In the genomic region with DNA sequence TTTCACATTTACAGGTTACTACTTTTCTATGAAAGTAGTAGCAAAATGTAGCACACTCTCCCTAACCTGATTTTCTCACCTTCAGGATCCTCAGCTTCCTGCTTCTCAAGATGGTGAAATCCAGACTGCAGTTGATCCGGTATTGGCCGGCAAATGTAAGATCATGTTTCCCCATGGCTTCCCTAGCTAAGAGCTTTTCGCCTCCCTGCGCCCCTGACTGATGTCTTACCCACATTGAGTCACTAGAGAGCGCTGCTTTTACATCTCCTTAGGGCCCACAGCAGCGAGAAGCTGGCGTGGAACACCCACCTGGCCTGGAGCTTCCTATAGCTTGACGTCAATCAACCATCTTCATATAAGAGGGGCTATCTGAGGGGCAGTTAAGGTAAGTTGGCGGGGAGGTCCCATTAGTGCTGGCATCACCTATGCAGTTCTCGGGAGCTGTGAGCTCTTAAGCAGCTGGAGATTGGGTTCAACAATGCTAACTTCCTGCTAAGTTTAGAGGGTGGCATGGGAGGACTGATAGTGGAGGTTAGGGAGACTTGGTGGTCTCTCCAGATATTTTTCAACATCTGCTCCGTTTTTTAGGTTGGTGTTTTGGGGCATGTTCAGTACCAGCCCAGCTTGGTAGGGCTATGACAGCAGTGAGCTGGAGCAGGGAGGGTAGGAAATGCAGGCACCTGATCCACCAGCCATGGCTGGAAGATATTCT, we compare ENCODE assay signal across 8 cellular contexts. TPM values are rescaled to one million over a fixed set of nuclear protein-coding genes. Genes with fewer than 3 reads are reported as not detected.
DNase-seq lines count a peak whose midpoint lies in the region; FAIRE-seq and TF ChIP-seq lines count a peak whose summit lies in the region.

No MANE protein-coding gene starts in this region.

- H3K27me3 ChIP-seq in Caco-2 (replicated peaks; ENCODE audit: control insufficient read depth, insufficient read depth, low read length) (no peaks in the 10 kb centered on the region), OCI-LY3 (ENCODE audit: low read depth, low read length) (no peaks in the 10 kb centered on the region)

- DNase-seq in Caco-2, result peak; percentile 41 to 47
- DNase-seq in HEK293T (ENCODE audit: extremely low spot score), result peak; percentile 81
- DNase-seq in activated naive CD8-positive, alpha-beta T cell treated with anti-CD3 and anti-CD28 coated beads for 36 hours, result peak; percentile 28
- peak; percentile 79 for DNase-seq in iPS DF 19.7 (ENCODE audit: low read depth, low spot score)
- DNase-seq in stimulated activated CD4-positive, alpha-beta T cell treated with anti-CD3 and anti-CD28 coated beads, Interleukin-4, amount 100 ng/mL, for 1 hour, result peak; percentile 42
- DNase-seq in GM19240 (ENCODE audit: insufficient read length, low spot score), result no peak
- DNase-seq in RCC 7860 (ENCODE audit: low spot score), result no peak

- no peak overlapping the region for H3K9ac ChIP-seq in OCI-LY3 (ENCODE audit: low read length)

- H3K4me1 ChIP-seq in Caco-2 (no peaks in the 10 kb centered on the region), OCI-LY3 (ENCODE audit: low read length) (peaks cover 17% of the 10 kb centered on the region)

- no peak for FAIRE-seq in RCC 7860 (lab: Jason Lieb, UNC)

- POLR2A ChIA-PET in Caco-2 (lab: Charles Lee), result no interaction called here
- POLR2A ChIA-PET in HEK293T (lab: Yijun Ruan, JAX), result interaction anchor here (0.6 to 1.7 kb wide), 2 partner anchors 11 to 1287 kb away, joined by 3 to 9 read pairs; a partner anchor contains a TSS

- H3K27ac ChIP-seq in OCI-LY3 (ENCODE audit: low read length), result no peak overlapping the region

- H3K4me2 ChIP-seq in OCI-LY3 (ENCODE audit: low read length), result peak overlapping the region; percentile 24

- H3K27me3 Mint-ChIP-seq in Caco-2 (ENCODE audit: insufficient read depth, unreplicated experiment), result no peaks in the 10 kb centered on the region
- no peaks in the 10 kb centered on the region for H3K27me3 Mint-ChIP-seq in activated naive CD8-positive, alpha-beta T cell treated with anti-CD3 and anti-CD28 coated beads for 36 hours

- no peak overlapping the region for H3K27ac Mint-ChIP-seq in Caco-2 (ENCODE audit: unreplicated experiment)
- peak overlapping the region; percentile 65 for H3K27ac Mint-ChIP-seq in activated naive CD8-positive, alpha-beta T cell treated with anti-CD3 and anti-CD28 coated beads for 36 hours

- no TSS peak for BruUV-seq in Caco-2 (replicated peaks; lab: Mats Ljungman, UMichigan)

- intact Hi-C loops in Caco-2 (cut with micrococcal nuclease; ENCODE audit: unreplicated experiment), result no loop called here

- no peaks in the 10 kb centered on the region for H4K20me1 ChIP-seq in OCI-LY3 (ENCODE audit: insufficient read depth, low read length)

- H3K4me3 Mint-ChIP-seq in Caco-2 (ENCODE audit: unreplicated experiment), result no peak overlapping the region
- H3K4me3 Mint-ChIP-seq in activated naive CD8-positive, alpha-beta T cell treated with anti-CD3 and anti-CD28 coated beads for 36 hours, result no peak overlapping the region

- no peaks in the 10 kb centered on the region for H3K36me3 Mint-ChIP-seq in Caco-2 (ENCODE audit: insufficient read depth, unreplicated experiment)
- peaks cover 56% of the 10 kb centered on the region for H3K36me3 Mint-ChIP-seq in activated naive CD8-positive, alpha-beta T cell treated with anti-CD3 and anti-CD28 coated beads for 36 hours

- H3K4me3 ChIP-seq in Caco-2 (ENCODE audit: low read depth, low read length) (no peak overlapping the region), OCI-LY3 (ENCODE audit: low read length) (no peak overlapping the region)

- H3K79me2 ChIP-seq in OCI-LY3 (ENCODE audit: low read length), result no peaks in the 10 kb centered on the region

- peak in 1 of 2 experiments; percentile 31 for TF ChIP-seq CTCF in Caco-2 (IDR thresholded peaks at IDR 0.05; ENCODE audit: insufficient read depth in 1 of 2, low read depth in 1 of 2, low read length in 1 of 2, severe bottlenecking in 1 of 2, unreplicated experiment in 1 of 2)
- peak; percentile 93 for TF ChIP-seq CTCF in OCI-LY3 (IDR thresholded peaks at IDR 0.05; ENCODE audit: low read depth, low read length)

- no peaks in the 10 kb centered on the region for H3K9me3 Mint-ChIP-seq in Caco-2 (ENCODE audit: unreplicated experiment)
- no peaks in the 10 kb centered on the region for H3K9me3 Mint-ChIP-seq in activated naive CD8-positive, alpha-beta T cell treated with anti-CD3 and anti-CD28 coated beads for 36 hours

- H2AFZ ChIP-seq in OCI-LY3 (ENCODE audit: low read depth, low read length), result peak overlapping the region; percentile 35; the same call in 1 of the 2 replicates

- no peaks in the 10 kb centered on the region for H3K36me3 ChIP-seq in Caco-2 (ENCODE audit: control insufficient read depth, insufficient read depth, low read length)
- peaks cover 3% of the 10 kb centered on the region for H3K36me3 ChIP-seq in OCI-LY3 (replicated peaks; ENCODE audit: low read depth, low read length)

- H3K9me3 ChIP-seq in Caco-2 (no peaks in the 10 kb centered on the region), OCI-LY3 (ENCODE audit: insufficient read depth, low read length) (no peaks in the 10 kb centered on the region)

- CTCF ChIA-PET in Caco-2 (lab: Charles Lee) (interaction anchor here (1.0 to 1.2 kb wide), 5 partner anchors 11 to 259 kb away, joined by 3 to 4 read pairs (median 3); no protein-coding TSS in a partner anchor), HEK293T (lab: Yijun Ruan, JAX) (interaction anchor here (0.5 to 2.5 kb wide), 21 partner anchors 8 to 187 kb away, joined by 3 to 13 read pairs (median 4); a partner anchor contains a TSS)

- H3K4me1 Mint-ChIP-seq in Caco-2 (ENCODE audit: low read depth, unreplicated experiment), result no peaks in the 10 kb centered on the region
- peaks cover 34% of the 10 kb centered on the region for H3K4me1 Mint-ChIP-seq in activated naive CD8-positive, alpha-beta T cell treated with anti-CD3 and anti-CD28 coated beads for 36 hours

TF ChIP-seq in HEK293T, 16 proteins besides CTCF, POLR2A, EP300 and RAD21:
- no peak for TF ChIP-seq SP1 (IDR thresholded peaks at IDR 0.05)
- TF ChIP-seq, protein P1, sequence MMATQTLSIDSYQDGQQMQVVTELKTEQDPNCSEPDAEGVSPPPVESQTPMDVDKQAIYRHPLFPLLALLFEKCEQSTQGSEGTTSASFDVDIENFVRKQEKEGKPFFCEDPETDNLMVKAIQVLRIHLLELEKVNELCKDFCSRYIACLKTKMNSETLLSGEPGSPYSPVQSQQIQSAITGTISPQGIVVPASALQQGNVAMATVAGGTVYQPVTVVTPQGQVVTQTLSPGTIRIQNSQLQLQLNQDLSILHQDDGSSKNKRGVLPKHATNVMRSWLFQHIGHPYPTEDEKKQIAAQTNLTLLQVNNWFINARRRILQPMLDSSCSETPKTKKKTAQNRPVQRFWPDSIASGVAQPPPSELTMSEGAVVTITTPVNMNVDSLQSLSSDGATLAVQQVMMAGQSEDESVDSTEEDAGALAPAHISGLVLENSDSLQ (IDR thresholded peaks at IDR 0.05), result peak; percentile 63

RNA-seq across cellular contexts. Expression of a gene that starts 5.5 kb away (rescaled TPM):
- total RNA-seq in Caco-2 (2022), result not detected in 2 replicates
- 100 to 1,000 TPM; 317 to 329 TPM for total RNA-seq in activated naive CD8-positive, alpha-beta T cell treated with anti-CD3 and anti-CD28 coated beads for 36 hours

RNA-seq across cellular contexts. Expression of a gene that starts 10.4 kb away (rescaled TPM):
- total RNA-seq in Caco-2 (2022), result 25.0 and 27.8 TPM in 2 replicates
- total RNA-seq in activated naive CD8-positive, alpha-beta T cell treated with anti-CD3 and anti-CD28 coated beads for 36 hours, result 10 to 100 TPM; 23.4 to 27.8 TPM

RNA-seq across cellular contexts. Expression of a gene that starts 32.2 kb away (rescaled TPM):
- 0.07 TPM in 2 replicates for total RNA-seq in Caco-2 (2022)
- not detected for total RNA-seq in activated naive CD8-positive, alpha-beta T cell treated with anti-CD3 and anti-CD28 coated beads for 36 hours

RNA-seq across cellular contexts. Expression of a gene that starts 38.7 kb away (rescaled TPM):
- 0.36 TPM in 1 of 2 replicates, not detected in the other for total RNA-seq in Caco-2 (2022)
- total RNA-seq in activated naive CD8-positive, alpha-beta T cell treated with anti-CD3 and anti-CD28 coated beads for 36 hours, result under 1 TPM; 0.06 to 0.22 TPM

Comparison
In these comparisons a context has a peak if more than half of its experiments do, and no peak if none do; other contexts are left out.
1. DNase-seq: peak in Caco-2 (2 of 2), HEK293T (single experiment), activated naive CD8-positive, alpha-beta T cell treated with anti-CD3 and anti-CD28 coated beads for 36 hours (single experiment), iPS DF 19.7 (single experiment) and stimulated activated CD4-positive, alpha-beta T cell treated with anti-CD3 and anti-CD28 coated beads, Interleukin-4, amount 100 ng/mL, for 1 hour (single experiment); none in GM19240 (single experiment) and RCC 7860 (single experiment).
2. RNA of a gene that starts 5.5 kb away (total RNA-seq): 317 to 329 TPM in activated naive CD8-positive, alpha-beta T cell treated with anti-CD3 and anti-CD28 coated beads for 36 hours; not detected in Caco-2; every median in the first group is over 100 times any median in the second.